Comparison of ENCODE assay signal across 8 cellular contexts in the genomic region with DNA sequence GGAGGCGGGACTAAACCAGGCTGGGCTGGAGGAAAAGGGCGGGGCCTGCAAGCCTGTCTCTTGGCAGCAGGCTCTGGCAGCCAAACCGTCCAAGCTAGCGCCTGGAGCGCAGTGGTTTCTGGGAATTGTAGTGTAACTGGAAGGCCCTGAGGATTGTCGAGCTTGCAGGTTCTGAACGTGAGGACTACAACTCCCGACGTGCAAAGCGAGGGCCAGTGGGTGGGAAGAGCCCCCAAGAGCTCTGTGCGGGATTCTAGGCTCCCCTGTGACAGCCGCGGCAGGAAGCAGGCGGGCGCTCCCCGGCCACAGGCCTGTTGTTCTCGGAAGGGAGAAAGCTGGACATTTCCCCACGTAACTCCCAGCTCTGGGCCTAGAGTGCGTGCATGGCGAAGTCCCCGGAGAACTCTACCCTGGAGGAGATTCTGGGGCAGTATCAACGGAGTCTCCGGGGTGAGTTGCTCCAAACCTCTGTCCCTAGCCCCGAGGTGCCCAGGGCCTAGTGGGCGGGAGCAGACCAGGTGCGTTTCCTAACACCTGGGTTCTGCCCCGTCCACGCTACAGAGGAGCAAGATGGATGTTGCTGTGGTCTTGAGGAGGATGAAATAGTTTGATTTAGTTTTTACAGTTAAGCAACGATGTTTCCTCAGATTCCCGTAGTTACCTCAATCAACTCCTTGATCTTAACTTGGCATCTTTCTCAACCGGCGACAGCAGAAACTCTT. TPM values are rescaled to one million over a fixed set of nuclear protein-coding genes. Genes with fewer than 3 reads are reported as not detected.
DNase-seq lines count a peak whose midpoint lies in the region; ATAC-seq and TF ChIP-seq lines count a peak whose summit lies in the region.

A gene (plus strand): TSS at position 251 of the 722 bp plus-strand sequence. CDS start 133 bp downstream, at position 384.

- peaks cover 40% of the 10 kb centered on the region for H3K4me1 ChIP-seq in Karpas-422 (ENCODE audit: low read length)
- H3K4me1 ChIP-seq in esophagus squamous epithelium, result peaks cover 8 to 75% (median 12%) of the 10 kb centered on the region in 3 donors

- no peaks in the 10 kb centered on the region for H3K9me2 ChIP-seq in Karpas-422 (replicated peaks; ENCODE audit: insufficient read depth, low read length)

- peak within 1 kb of the TSS; percentile 88 for H3K4me2 ChIP-seq in Karpas-422 (ENCODE audit: low read depth, low read length, poor library complexity, severe bottlenecking)

- DNase-seq in DMS79 treated with DMSO at 0.1 percent for 48 hours (lab: John Stamatoyannopoulos, UW), result peak; percentile 96
- DNase-seq in Karpas-422, result peak; percentile 99
- DNase-seq in RKO (ENCODE audit: low spot score), result peak; percentile 9
- DNase-seq in activated T-helper 1 cell treated with Interleukin-2 at 50 U/mL for 16 hours (ENCODE audit: low read depth), result peak; percentile 85
- peak; percentile 83 for DNase-seq in esophagus squamous epithelium (lab: John Stamatoyannopoulos, UW)
- peak; percentile 100 for DNase-seq in myocyte (ENCODE audit: low read depth)
- DNase-seq in stimulated activated CD8-positive, alpha-beta memory T cell treated with anti-CD3 and anti-CD28 coated beads, Interleukin-7, amount 100 ng/mL, for 48 hours (ENCODE audit: extremely low read depth in 1 of 2, low read depth in 1 of 2), result peak; percentile 86 to 96

- no peak for TF ChIP-seq CTCF in esophagus squamous epithelium (IDR thresholded peaks at IDR 0.05)

- H3K9ac ChIP-seq in Karpas-422 (ENCODE audit: low read length), result peak within 1 kb of the TSS; percentile 81

- H3K36me3 ChIP-seq in Karpas-422 (ENCODE audit: insufficient read depth, low read length) (no peaks in the 10 kb centered on the region; the same call in 1 of the 2 replicates), esophagus squamous epithelium (no peaks in the 10 kb centered on the region)

- H3K4me3 ChIP-seq in Karpas-422 (ENCODE audit: low read length) (peak within 1 kb of the TSS; percentile 77), esophagus squamous epithelium (peak within 1 kb of the TSS; percentile 79 to 90 (median 87))

- H2AFZ ChIP-seq in Karpas-422 (ENCODE audit: low read length), result peak within 1 kb of the TSS; percentile 54; the same call in 1 of the 2 replicates

- peaks cover 90% of the 10 kb centered on the region for H3K79me2 ChIP-seq in Karpas-422 (ENCODE audit: low read length)

- peak in 2 of 4 donors; percentile 61 to 87 for TF ChIP-seq POLR2A in esophagus squamous epithelium (IDR thresholded peaks at IDR 0.05)

- WGBS in esophagus squamous epithelium, 2 donors, result 0 to 1% methylated on average over 19 to 20 of the region's 32 CpGs

- ATAC-seq in GM21825 (IDR thresholded peaks at IDR 0.05; ENCODE audit: unreplicated experiment), result peak; percentile 70

- H3K27me3 ChIP-seq in Karpas-422 (ENCODE audit: low read length) (no peaks in the 10 kb centered on the region), esophagus squamous epithelium (no peaks in the 10 kb centered on the region)

- H3K27ac ChIP-seq in Karpas-422 (ENCODE audit: low read length) (peak within 1 kb of the TSS; percentile 86), esophagus squamous epithelium (peak within 1 kb of the TSS; percentile 95 to 98 (median 96))

- intact Hi-C loops in esophagus squamous epithelium (cut with DNase I), result no loop called here

- H3K9me3 ChIP-seq in Karpas-422 (ENCODE audit: low read length) (no peaks in the 10 kb centered on the region), esophagus squamous epithelium (no peaks in the 10 kb centered on the region)

- H4K20me1 ChIP-seq in Karpas-422 (ENCODE audit: insufficient read depth, low read depth, low read length), result no peaks in the 10 kb centered on the region

RNA-seq across cellular contexts. Expression of the gene that starts here (rescaled TPM):
- 36.6 and 41.0 TPM in 2 replicates for total RNA-seq in Karpas-422 (2014; rRNA removed; shearing (Covaris generic); ENCODE audit: low replicate concordance)
- total RNA-seq in esophagus squamous epithelium (10 to 100 TPM; 17.5 to 37.6 (median 21.7) TPM), myocyte (29.4 and 30.9 TPM in 2 replicates)
- 20.1 TPM for polyA plus RNA-seq in myocyte (2012)

Comparison
In these comparisons a context has a peak if more than half of its experiments do, and no peak if none do; other contexts are left out.
1. Peak in every context shown above with its lines: DNase-seq, ATAC-seq, H3K4me3 ChIP-seq and H3K27ac ChIP-seq.
2. DNase-seq: peak in every context shown above with its lines; median percentile 100 in myocyte; 99 in Karpas-422; 96 in DMS79 treated with DMSO at 0.1 percent for 48 hours; 91 in stimulated activated CD8-positive, alpha-beta memory T cell treated with anti-CD3 and anti-CD28 coated beads, Interleukin-7, amount 100 ng/mL, for 48 hours; 85 in activated T-helper 1 cell treated with Interleukin-2 at 50 U/mL for 16 hours; 83 in esophagus squamous epithelium; 9 in RKO.